ENCODE assay signal across 9 cellular contexts in genomic region chr2:238139141-238139840, GRCh38. TPM values are rescaled to one million over a fixed set of nuclear protein-coding genes. Genes with fewer than 3 reads are reported as not detected.
A peak's percentile ranks its signal among the peaks of the same experiment; 100 is the strongest.
DNase-seq lines count a peak whose midpoint lies in the region; ATAC-seq and TF ChIP-seq lines count a peak whose summit lies in the region.
"Had no signal": no experiment of that assay in that cellular context is flagged by ENCODE, and none has a peak within 500 bp of the region (broad histone marks: within the 10 kb centered on the region; RNA-seq: fewer than 3 reads in every experiment).

No MANE protein-coding gene starts in this region.

- no peak for ATAC-seq in GM21390 (IDR thresholded peaks at IDR 0.05; ENCODE audit: unreplicated experiment)
- no peak for ATAC-seq in HG03342 (IDR thresholded peaks at IDR 0.05; ENCODE audit: unreplicated experiment)
- ATAC-seq: naive thymus-derived CD8-positive, alpha-beta T cell had no signal

- TF ChIP-seq CTCF in GM13976 (IDR thresholded peaks at IDR 0.05; ENCODE audit: borderline replicate concordance, control extremely low read depth, extremely low read depth, insufficient read depth, missing control alignments) = peak; percentile 75
- 0 out of 2 replicates have a peak, but pooled peaks have one; percentile 18 for TF ChIP-seq CTCF in WI38 (IDR thresholded peaks at IDR 0.05; ENCODE audit: low read depth, low read length)
- peak; percentile 28 for TF ChIP-seq CTCF in foreskin fibroblast (IDR thresholded peaks at IDR 0.05; ENCODE audit: low read depth, low read length)

- H3K36me3 ChIP-seq in MG63 = no peaks in the 10 kb centered on the region

- H3K9me3 ChIP-seq in MG63 = no peaks in the 10 kb centered on the region

- in situ Hi-C loops in GM13976 (cut with MboI; ENCODE audit: low sequenced_read_pairs, unreplicated experiment) = no loop called here

- no peaks in the 10 kb centered on the region for H3K27me3 ChIP-seq in MG63

- H3K4me3 ChIP-seq in WI38 (ENCODE audit: low read depth, low read length) (no peak overlapping the region), foreskin fibroblast (ENCODE audit: low read depth in 1 of 2, low read length in 2 of 2) (no peak overlapping the region), MG63 (no peak overlapping the region)

- peak; percentile 84 for DNase-seq in GM13976 (ENCODE audit: low spot score)
- DNase-seq in foreskin fibroblast = no peak
- peak; percentile 18 to 32 for DNase-seq in stimulated activated CD4-positive, alpha-beta T cell treated with anti-CD3 and anti-CD28 coated beads, Interleukin-1b, Interleukin-23, amount 100 ng/mL, for 4 hours (ENCODE audit: low read depth in 2 of 2)
- no peak for DNase-seq in MG63
- no peak for DNase-seq in NCI-H146 treated with DMSO at 0.1 percent for 48 hours (lab: John Stamatoyannopoulos, UW; ENCODE audit: unreplicated experiment)

RNA-seq across cellular contexts. Expression of gene KLHL30, which starts 0.8 kb away (rescaled TPM):
- total RNA-seq in MG63 (2014; rRNA removed; shearing (Covaris generic); ENCODE audit: low replicate concordance) = not detected in 2 replicates
- total RNA-seq: naive thymus-derived CD8-positive, alpha-beta T cell had no signal

RNA-seq across cellular contexts. Expression of gene ERFE, which starts 19.5 kb away (rescaled TPM):
- 11.1 and 24.6 TPM in 2 replicates for total RNA-seq in MG63 (2014; rRNA removed; shearing (Covaris generic); ENCODE audit: low replicate concordance)
- total RNA-seq: naive thymus-derived CD8-positive, alpha-beta T cell had no signal

RNA-seq across cellular contexts. Expression of gene ESPNL, which starts 39.2 kb away (rescaled TPM):
- 0.03 TPM in 1 of 2 replicates, not detected in the other for total RNA-seq in MG63 (2014; rRNA removed; shearing (Covaris generic); ENCODE audit: low replicate concordance)

Comparison
In these comparisons a context has a peak if more than half of its experiments do, and no peak if none do; other contexts are left out.
1. DNase-seq: peak in GM13976 (single experiment) and stimulated activated CD4-positive, alpha-beta T cell treated with anti-CD3 and anti-CD28 coated beads, Interleukin-1b, Interleukin-23, amount 100 ng/mL, for 4 hours (2 of 2); none in foreskin fibroblast (0 of 2), MG63 (single experiment) and NCI-H146 treated with DMSO at 0.1 percent for 48 hours (single experiment).
2. CTCF ChIP-seq: peak in every context shown above with its lines; median percentile 75 in GM13976; 28 in foreskin fibroblast; 18 in WI38.